In the genomic region with DNA sequence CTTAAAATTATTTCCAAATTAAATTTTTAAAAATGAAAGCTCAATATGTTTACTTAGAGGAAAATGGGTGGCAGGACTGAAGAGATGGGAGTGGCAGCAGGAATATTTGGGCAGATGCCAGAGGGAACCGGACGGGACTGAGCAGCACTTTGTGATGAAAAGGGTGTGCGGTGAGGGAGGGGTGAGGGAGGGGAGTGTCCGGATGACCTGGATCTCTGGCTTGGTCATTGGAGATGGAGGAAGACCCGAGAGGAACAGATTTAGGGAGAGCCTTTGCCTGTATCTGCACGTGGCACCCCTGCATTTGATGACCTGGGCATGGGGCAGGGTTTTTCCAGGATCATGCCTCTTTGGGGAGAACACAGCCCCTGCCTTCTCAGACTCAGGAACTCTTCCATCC, we compare ENCODE assay signal across 1 cellular context.
TF ChIP-seq lines count a peak whose summit lies in the region.

No MANE protein-coding gene starts in this region.

TF ChIP-seq in A549, 52 proteins besides CTCF, POLR2A, EP300 and RAD21 (continued from another document):
- TF ChIP-seq NPAS2 (CRISPR knock-in tag; IDR thresholded peaks at IDR 0.05; ENCODE audit: borderline replicate concordance), result no peak
- no peak for TF ChIP-seq ESRRA (IDR thresholded peaks at IDR 0.05; ENCODE audit: borderline replicate concordance, low read length)
